ENCODE assay signal across 8 cellular contexts in genomic region chr12:103840399-103840880, GRCh38. TPM values are rescaled to one million over a fixed set of nuclear protein-coding genes. Genes with fewer than 3 reads are reported as not detected.
A peak's percentile ranks its signal among the peaks of the same experiment; 100 is the strongest.
DNase-seq lines count a peak whose midpoint lies in the region; ATAC-seq and TF ChIP-seq lines count a peak whose summit lies in the region.

No MANE protein-coding gene starts in this region.

- no peak overlapping the region for H2BK5ac ChIP-seq in trophoblast cell (ENCODE audit: low read depth, low read length, poor library complexity)

- WGBS in trophoblast cell (ENCODE audit: extremely low coverage, insufficient coverage, insufficient read length) = no CpG with 5 or more reads among the region's 29 CpGs

- peak overlapping the region; percentile 8 for H2BK12ac ChIP-seq in trophoblast cell (ENCODE audit: low read length)

- H3K9ac ChIP-seq in trophoblast cell (ENCODE audit: low read length) = peak overlapping the region; percentile 86

- no peak overlapping the region for H2BK120ac ChIP-seq in trophoblast cell (ENCODE audit: insufficient read depth, low read length, poor library complexity)

- peaks cover 3% of the 10 kb centered on the region for H3K27me3 ChIP-seq in trophoblast cell (ENCODE audit: insufficient read depth, low read length)

- no peak for TF ChIP-seq CTCF in foreskin fibroblast (IDR thresholded peaks at IDR 0.05; ENCODE audit: low read depth, low read length)

- H3K4me1 ChIP-seq in trophoblast cell (ENCODE audit: control insufficient read depth in 1 of 2, insufficient read depth in 2 of 2, low read length in 2 of 2) = peaks cover 4 to 6% of the 10 kb centered on the region in 2 experiments

- peak overlapping the region; percentile 72 for H3K18ac ChIP-seq in trophoblast cell (ENCODE audit: low read length)

- peak overlapping the region; percentile 97 for H3K4me2 ChIP-seq in trophoblast cell (ENCODE audit: low read length)

- H3K27ac ChIP-seq in trophoblast cell (ENCODE audit: low read depth, low read length) = no peak overlapping the region

- no peaks in the 10 kb centered on the region for H3K9me3 ChIP-seq in trophoblast cell (ENCODE audit: insufficient read depth, low read depth, low read length)

- peaks cover 5% of the 10 kb centered on the region for H3K79me1 ChIP-seq in trophoblast cell (ENCODE audit: low read length)

- peak overlapping the region; percentile 59 for H4K91ac ChIP-seq in trophoblast cell (ENCODE audit: low read depth, low read length)

- no peak overlapping the region for H2AK5ac ChIP-seq in trophoblast cell (ENCODE audit: low read length)

- H3K4ac ChIP-seq in trophoblast cell (ENCODE audit: low read depth, low read length) = peak overlapping the region; percentile 24

- no peaks in the 10 kb centered on the region for H3K79me2 ChIP-seq in trophoblast cell (ENCODE audit: control insufficient read depth, insufficient read depth, low read length, poor library complexity)

- DNase-seq in COLO668 (lab: John Stamatoyannopoulos, UW; ENCODE audit: unreplicated experiment) (peak; percentile 70), foreskin fibroblast (peak; percentile 24 to 70), trophoblast cell (peak in 1 of 2 donors; percentile 31), MV-4-11 (lab: John Stamatoyannopoulos, UW) (no peak), foreskin melanocyte (no peak)
- peak; percentile 6 to 37 for DNase-seq in activated CD4-positive, alpha-beta T cell treated with anti-CD3 and anti-CD28 coated beads, Interleukin-2, amount 50 U/mL, for 4 hours

- no peaks in the 10 kb centered on the region for H3K36me3 ChIP-seq in trophoblast cell (ENCODE audit: control insufficient read depth in 1 of 2, insufficient read depth in 2 of 2, low read length in 2 of 2)

- peak overlapping the region; percentile 9 for H4K8ac ChIP-seq in trophoblast cell (ENCODE audit: low read depth, low read length)

- H3K4me3 ChIP-seq in foreskin fibroblast (ENCODE audit: low read depth in 1 of 2, low read length in 2 of 2) = peak overlapping the region; percentile 78 to 87
- peak overlapping the region; percentile 90 for H3K4me3 ChIP-seq in trophoblast cell (ENCODE audit: low read depth, low read length)

- H2AFZ ChIP-seq in trophoblast cell (ENCODE audit: insufficient read depth, low read length, poor library complexity) = peak overlapping the region; percentile 61

- peak; percentile 35 for ATAC-seq in GM19452 (IDR thresholded peaks at IDR 0.05; ENCODE audit: unreplicated experiment)
- peak; percentile 16 for ATAC-seq in HG03521 (IDR thresholded peaks at IDR 0.05; ENCODE audit: unreplicated experiment)

- no peak overlapping the region for H3K23ac ChIP-seq in trophoblast cell (ENCODE audit: low read length)

- peak overlapping the region; percentile 77 for H3K14ac ChIP-seq in trophoblast cell (ENCODE audit: low read length)

- H4K12ac ChIP-seq in trophoblast cell (ENCODE audit: low read depth, low read length) = peak overlapping the region; percentile 40

RNA-seq across cellular contexts. Expression of gene NT5DC3, which starts 0.6 kb away (rescaled TPM):
- 5.9 and 6.1 TPM in 2 replicates for polyA plus RNA-seq in trophoblast cell (2013)

Comparison
In these comparisons a context has a peak if more than half of its experiments do, and no peak if none do; other contexts are left out.
1. DNase-seq: peak in COLO668 (single experiment), activated CD4-positive, alpha-beta T cell treated with anti-CD3 and anti-CD28 coated beads, Interleukin-2, amount 50 U/mL, for 4 hours (2 of 2) and foreskin fibroblast (2 of 2); none in MV-4-11 (single experiment) and foreskin melanocyte (single experiment).